Comparison of ENCODE assay signal across 20 cellular contexts in the genomic region with DNA sequence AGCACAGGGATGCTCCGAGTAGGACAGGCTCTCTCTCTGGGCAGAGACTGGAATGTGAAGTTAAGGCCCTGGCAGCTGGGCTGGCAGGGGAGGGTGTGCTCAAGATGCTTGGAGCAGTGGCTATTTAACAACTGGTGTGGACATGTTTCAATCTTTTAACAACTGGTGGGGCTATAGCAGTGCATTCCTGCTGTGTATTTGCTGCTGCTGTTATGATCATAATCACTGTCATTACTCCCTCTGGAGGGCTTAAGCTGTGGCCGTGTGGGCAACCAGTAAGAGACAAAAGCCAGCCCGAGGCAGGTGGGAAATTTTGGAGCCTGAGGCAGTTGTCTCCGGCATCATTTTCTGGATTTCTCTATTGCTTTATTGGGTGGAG.
"Had no signal": no experiment of that assay in that cellular context is flagged by ENCODE, and none has a peak within 500 bp of the region (broad histone marks: within the 10 kb centered on the region; RNA-seq: fewer than 3 reads in every experiment).

No MANE protein-coding gene starts in this region.

- H3K4me1 ChIP-seq: ascending aorta, pancreas had no signal

- H3K27ac ChIP-seq: ascending aorta, gastrocnemius medialis, left lung, neutrophil, pancreas, thoracic aorta, VCaP had no signal

- H3K27me3 ChIP-seq: ascending aorta, gastrocnemius medialis, pancreas, upper lobe of left lung had no signal

- DNase-seq: activated CD4-positive, alpha-beta T cell treated with anti-CD3 and anti-CD28 coated beads for 1 hour; activated CD8-positive, alpha-beta memory T cell treated with anti-CD3 and anti-CD28 coated beads for 24 hours; activated CD8-positive, alpha-beta memory T cell treated with anti-CD3 and anti-CD28 coated beads, Interleukin-2, amount 50 U/mL, for 48 hours; activated gamma-delta T cell; cortex of kidney; effector CD4-positive, alpha-beta T cell; gastrocnemius medialis; head of caudate nucleus; kidney; left lung; midbrain; naive B cell; pancreas; stimulated activated CD4-positive, alpha-beta T cell treated with anti-CD3 and anti-CD28 coated beads, Interleukin-4, amount 100 ng/mL, for 4 hours had no signal

- H3K9me3 ChIP-seq: ascending aorta, gastrocnemius medialis, left lung, neutrophil, pancreas, thoracic aorta, upper lobe of left lung had no signal

- H3K36me3 ChIP-seq: ascending aorta, gastrocnemius medialis, left lung, neutrophil, pancreas, thoracic aorta, upper lobe of left lung had no signal

- H3K4me3 ChIP-seq: ascending aorta, gastrocnemius medialis, left lung, pancreas, thoracic aorta, upper lobe of left lung had no signal

- ATAC-seq: gastrocnemius medialis, left lung, pancreas, sciatic nerve had no signal
